In the genomic region with DNA sequence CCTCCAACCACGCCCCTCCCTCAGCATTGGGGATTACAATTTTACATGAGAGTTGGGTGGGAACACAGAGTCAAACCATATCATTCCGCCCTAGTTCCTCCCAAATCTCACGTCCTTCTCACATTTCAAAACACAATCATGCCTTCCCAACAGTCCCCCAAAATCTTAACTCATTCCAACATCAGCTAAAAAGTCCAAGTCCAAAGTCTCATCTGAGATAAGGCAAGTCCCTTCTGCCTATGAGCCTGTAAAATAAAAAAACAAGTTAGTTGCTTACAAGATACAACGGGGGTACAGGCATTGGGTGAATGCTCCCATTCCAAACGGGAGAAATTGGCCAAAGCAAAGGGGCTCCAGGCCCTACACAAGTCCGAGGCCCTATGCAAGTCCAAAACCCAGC, we compare ENCODE assay signal across 8 cellular contexts.
"Had no signal": no experiment of that assay in that cellular context is flagged by ENCODE, and none has a peak within 500 bp of the region (broad histone marks: within the 10 kb centered on the region; RNA-seq: fewer than 3 reads in every experiment).

No MANE protein-coding gene starts in this region.

- H3K9ac ChIP-seq: GM23248, KMS-11 had no signal

- H3K9me3 ChIP-seq: HAP-1 had no signal

- ATAC-seq: HCT116 had no signal

- H3K27ac ChIP-seq: GM23248, KMS-11 had no signal

- H2AFZ ChIP-seq: GM23248 had no signal

- DNase-seq: GM23248, GOT3, H7, HFFc6, KBM-7 had no signal

- H3K36me3 ChIP-seq: HAP-1 had no signal

- H3K4me2 ChIP-seq: KMS-11 had no signal

- H3K4me3 ChIP-seq: GM23248, HAP-1 had no signal
